11 cellular contexts compared by ENCODE assay signal in genomic region chr3:64440498-64440897, GRCh38.
DNase-seq lines count a peak whose midpoint lies in the region; ATAC-seq and TF ChIP-seq lines count a peak whose summit lies in the region.
"Had no signal": no experiment of that assay in that cellular context is flagged by ENCODE, and none has a peak within 500 bp of the region (broad histone marks: within the 10 kb centered on the region; RNA-seq: fewer than 3 reads in every experiment).

No MANE protein-coding gene starts in this region.

- H3K27ac ChIP-seq in epithelial cell of prostate (no peak overlapping the region), ovary (no peak overlapping the region)

- no peak for TF ChIP-seq POLR2A in ovary (IDR thresholded peaks at IDR 0.05)

- H3K4me3 Mint-ChIP-seq in T-helper 17 cell = no peak overlapping the region

- DNase-seq in EL = peak; percentile 67
- DNase-seq in NCI-H2029 (lab: John Stamatoyannopoulos, UW) = peak; percentile 33
- peak; percentile 70 for DNase-seq in epithelial cell of prostate (ENCODE audit: low read depth, low spot score)
- DNase-seq in ovary = peak in 3 of 5 donors; percentile 38 to 71 (median 43)
- DNase-seq in T-helper 17 cell = no peak
- DNase-seq in KG1 (lab: John Stamatoyannopoulos, UW) = no peak
- DNase-seq: activated CD4-positive, alpha-beta T cell treated with anti-CD3 and anti-CD28 coated beads for 48 hours; GF-D8; MV-4-11 had no signal

- no peak for TF ChIP-seq CTCF in ovary (IDR thresholded peaks at IDR 0.05)

- no peaks in the 10 kb centered on the region for H3K36me3 Mint-ChIP-seq in T-helper 17 cell (ENCODE audit: low read depth)

- intact Hi-C loops in ovary (cut with DNase I) = no loop called here

- H3K36me3 ChIP-seq in ovary = no peaks in the 10 kb centered on the region

- H3K4me1 ChIP-seq in ovary (ENCODE audit: insufficient read depth) = peaks cover 6% of the 10 kb centered on the region

- no peak overlapping the region for H3K27ac Mint-ChIP-seq in T-helper 17 cell

- no peak for TF ChIP-seq EP300 in ovary (IDR thresholded peaks at IDR 0.05)

- H3K9me3 ChIP-seq in ovary (no peaks in the 10 kb centered on the region), T-helper 17 cell (ENCODE audit: control insufficient read depth, low read length, poor library complexity, severe bottlenecking) (no peaks in the 10 kb centered on the region)

- WGBS in ovary, 3 donors = 30 to 45% (median 43%) methylated on average over 4 of the region's 4 CpGs

- no peak for ATAC-seq in GM19452 (IDR thresholded peaks at IDR 0.05; ENCODE audit: unreplicated experiment)
- ATAC-seq in T-helper 17 cell = no peak
- no peak for ATAC-seq in GM21515 (IDR thresholded peaks at IDR 0.05; ENCODE audit: unreplicated experiment)

- H3K4me3 ChIP-seq in ovary = no peak overlapping the region

- peaks cover under 1% of the 10 kb centered on the region for H3K4me1 Mint-ChIP-seq in T-helper 17 cell

- no peaks in the 10 kb centered on the region for H3K27me3 ChIP-seq in ovary

- peaks cover 64% of the 10 kb centered on the region for H3K27me3 Mint-ChIP-seq in T-helper 17 cell

Comparison
In these comparisons a context has a peak if more than half of its experiments do, and no peak if none do; other contexts are left out.
1. DNase-seq: peak in EL (single experiment), NCI-H2029 (single experiment), epithelial cell of prostate (single experiment) and ovary (3 of 5); none in T-helper 17 cell (0 of 3) and KG1 (single experiment).